ENCODE assay signal across 8 cellular contexts in the genomic region with DNA sequence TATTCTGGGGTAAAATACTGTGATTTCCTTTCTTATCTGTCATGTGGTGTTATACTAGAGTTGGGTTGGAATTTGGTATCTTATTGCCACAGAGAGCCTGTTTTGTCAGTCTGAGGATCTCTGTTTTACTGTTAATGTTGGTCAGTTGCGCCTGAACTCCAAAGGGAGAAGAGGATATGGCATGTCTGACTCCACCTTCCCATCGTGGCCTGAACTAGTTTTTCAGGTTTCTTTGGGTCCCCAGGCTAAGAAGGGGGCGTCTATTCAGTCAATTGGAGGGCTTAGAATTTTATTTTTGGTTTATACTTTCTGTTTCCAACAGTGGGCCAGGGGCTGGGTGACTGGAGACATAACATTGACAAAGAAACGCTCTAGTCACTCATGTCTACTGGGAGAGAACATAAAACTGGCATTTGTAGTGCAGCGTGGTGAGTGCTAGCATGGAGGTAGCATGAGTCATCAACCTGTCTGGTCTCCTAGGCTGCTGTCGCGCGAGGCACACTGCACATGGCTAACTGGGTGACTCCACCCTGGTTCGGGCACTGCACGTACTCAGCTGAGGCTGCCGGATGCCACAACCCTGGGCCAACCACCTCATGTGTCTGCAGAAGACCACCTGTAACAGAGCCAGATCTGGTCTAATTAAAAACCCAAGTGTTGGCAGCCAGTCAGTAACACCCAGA.
DNase-seq lines count a peak whose midpoint lies in the region; ATAC-seq and TF ChIP-seq lines count a peak whose summit lies in the region.

No MANE protein-coding gene starts in this region.

- peaks cover 6% of the 10 kb centered on the region for H3K4me1 Mint-ChIP-seq in type B pancreatic cell (ENCODE audit: unreplicated experiment)

- H3K36me3 Mint-ChIP-seq in type B pancreatic cell, result no peaks in the 10 kb centered on the region

- H3K9me3 ChIP-seq in left lung (no peaks in the 10 kb centered on the region), A673 (ENCODE audit: low read depth, low read length, poor library complexity, severe bottlenecking) (no peaks in the 10 kb centered on the region)

- H3K27me3 Mint-ChIP-seq in type B pancreatic cell, result no peaks in the 10 kb centered on the region

- H3K27me3 ChIP-seq in left lung, result no peaks in the 10 kb centered on the region
- no peaks in the 10 kb centered on the region for H3K27me3 ChIP-seq in A673 (replicated peaks; ENCODE audit: insufficient read depth, low read depth, low read length, poor library complexity)

- intact Hi-C loops in left lung (cut with DNase I), result no loop called here
- intact Hi-C loops in A673 (cut with micrococcal nuclease; ENCODE audit: unreplicated experiment), result loop anchor here (1.0 kb wide), 1 partner anchor 11 kb away; no protein-coding TSS in a partner anchor
- intact Hi-C loops in left ventricle myocardium superior (cut with micrococcal nuclease), result no loop called here

- POLR2A ChIA-PET in A673 (lab: Charles Lee; ENCODE audit: low non-redundant PET), result no interaction called here

- DNase-seq in DMS153 (lab: John Stamatoyannopoulos, UW) (peak; percentile 82), left lung (peak in 1 of 2 donors; percentile 37), type B pancreatic cell (ENCODE audit: extremely low spot score, unreplicated experiment) (no peak), A673 (ENCODE audit: low spot score) (no peak), NOMO-1 treated with dmso at 0.1 percent for 144 hours (lab: John Stamatoyannopoulos, UW; ENCODE audit: unreplicated experiment) (no peak), left ventricle myocardium superior (no peak)
- peak; percentile 2 for DNase-seq in activated CD4-positive, alpha-beta T cell treated with anti-CD3 and anti-CD28 coated beads, Interleukin-2, amount 50 U/mL, for 4 hours

- H3K9me3 Mint-ChIP-seq in type B pancreatic cell, result peaks cover 4% of the 10 kb centered on the region

- CTCF ChIA-PET in A673 (lab: Charles Lee), result no interaction called here

- H3K4me3 ChIP-seq in left lung (no peak overlapping the region), A673 (ENCODE audit: low read depth, low read length, poor library complexity, severe bottlenecking) (no peak overlapping the region)

- H3K27ac ChIP-seq in left lung (no peak overlapping the region), A673 (ENCODE audit: low read depth, low read length, poor library complexity, severe bottlenecking) (no peak overlapping the region)

- no TSS peak for BruUV-seq in A673 (replicated peaks; lab: Mats Ljungman, UMichigan)

- ATAC-seq in HG02642 (IDR thresholded peaks at IDR 0.05; ENCODE audit: poor library complexity, unreplicated experiment), result peak; percentile 74
- peak; percentile 68 for ATAC-seq in left lung
- no peak for ATAC-seq in left ventricle myocardium superior

- no peak for TF ChIP-seq CTCF in left lung (IDR thresholded peaks at IDR 0.05)
- TF ChIP-seq CTCF in type B pancreatic cell (conservative IDR thresholded peaks at IDR 0.05), result no peak
- TF ChIP-seq CTCF in A673 (conservative IDR thresholded peaks at IDR 0.05; ENCODE audit: low read depth, low read length), result no peak

- H3K27ac Mint-ChIP-seq in type B pancreatic cell, result peak overlapping the region; percentile 87

- no peaks in the 10 kb centered on the region for H3K36me3 ChIP-seq in left lung
- no peaks in the 10 kb centered on the region for H3K36me3 ChIP-seq in A673 (ENCODE audit: insufficient read depth, low read length, poor library complexity, severe bottlenecking)

- H3K4me3 Mint-ChIP-seq in type B pancreatic cell, result peak overlapping the region; percentile 54

- H3K4me1 ChIP-seq in left lung, result no peaks in the 10 kb centered on the region
- no peaks in the 10 kb centered on the region for H3K4me1 ChIP-seq in A673 (ENCODE audit: insufficient read depth, low read length, poor library complexity, severe bottlenecking)

Comparison
In these comparisons a context has a peak if more than half of its experiments do, and no peak if none do; other contexts are left out.
1. DNase-seq: peak in DMS153 (single experiment) and activated CD4-positive, alpha-beta T cell treated with anti-CD3 and anti-CD28 coated beads, Interleukin-2, amount 50 U/mL, for 4 hours (2 of 2); none in type B pancreatic cell (single experiment), A673 (single experiment), NOMO-1 treated with dmso at 0.1 percent for 144 hours (single experiment) and left ventricle myocardium superior (single experiment).